ENCODE assay signal across 1 cellular context in the genomic region with DNA sequence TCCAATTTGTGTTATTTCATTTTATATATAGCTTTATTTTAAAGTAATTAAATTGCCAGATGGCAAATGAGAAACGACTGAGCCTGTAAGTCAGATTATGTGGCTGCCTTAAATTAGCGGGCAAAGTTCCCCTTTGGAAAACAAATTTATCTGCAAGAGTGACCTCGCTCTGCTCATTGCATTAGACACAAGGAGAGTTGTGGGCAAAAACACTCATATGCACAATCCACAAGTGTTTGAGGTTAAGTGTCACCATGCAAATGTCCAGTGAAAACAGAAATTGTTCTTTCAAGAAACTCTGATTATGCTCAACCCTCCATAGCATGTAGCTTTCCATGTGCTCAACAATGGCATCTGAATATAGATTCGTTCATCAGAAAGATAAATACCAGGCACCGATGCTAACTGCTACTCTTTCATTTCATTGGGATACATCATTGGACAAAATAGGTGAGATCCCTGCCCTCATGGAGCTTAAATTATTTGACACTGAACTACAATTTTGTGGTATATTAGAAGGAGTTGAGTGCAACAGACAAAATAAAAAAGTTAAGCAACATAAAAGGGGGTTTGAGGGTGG.
TF ChIP-seq lines count a peak whose summit lies in the region.

No MANE protein-coding gene starts in this region.

TF ChIP-seq in IMR-90, 13 proteins besides CTCF, POLR2A, EP300 and RAD21:
- TF ChIP-seq RCOR1 (IDR thresholded peaks at IDR 0.05; ENCODE audit: insufficient replicate concordance, low read length) (no peak), SMC3 (IDR thresholded peaks at IDR 0.05; ENCODE audit: low read depth, low read length) (no peak), RFX5 (IDR thresholded peaks at IDR 0.05; ENCODE audit: low read depth, low read length) (no peak), CEBPB (IDR thresholded peaks at IDR 0.05; ENCODE audit: low read depth, low read length) (no peak), MAZ (IDR thresholded peaks at IDR 0.05; ENCODE audit: borderline replicate concordance, low read depth, low read length) (no peak)
